In the genomic region with DNA sequence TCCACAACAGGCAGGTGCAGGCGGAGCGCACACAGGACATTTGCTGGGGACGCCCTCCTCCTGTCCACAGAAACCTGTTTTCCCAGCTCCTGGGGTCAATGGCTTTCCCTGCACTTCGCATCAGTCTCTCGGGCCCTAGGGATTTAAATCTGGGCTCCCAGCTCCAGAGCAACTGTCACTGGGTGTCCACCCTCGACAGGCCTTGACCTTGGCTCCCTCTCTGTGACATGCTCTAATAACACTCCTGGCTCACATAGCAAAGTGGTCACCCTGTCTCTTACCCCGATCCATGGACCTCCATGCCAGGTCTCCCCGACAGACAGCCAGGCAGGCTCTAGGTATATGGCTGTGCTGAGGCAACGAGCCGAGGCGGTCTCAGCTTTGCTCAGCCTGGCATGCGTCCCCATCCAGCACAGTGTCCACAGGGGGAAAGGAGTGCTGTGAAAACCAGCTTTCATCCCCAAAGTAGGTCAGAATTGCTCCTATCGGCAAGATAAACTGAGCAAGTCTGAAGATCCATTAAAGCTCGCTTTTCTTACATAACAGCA, we compare ENCODE assay signal across 23 cellular contexts.
"Had no signal": no experiment of that assay in that cellular context is flagged by ENCODE, and none has a peak within 500 bp of the region (broad histone marks: within the 10 kb centered on the region; RNA-seq: fewer than 3 reads in every experiment).

No MANE protein-coding gene starts in this region.

- H3K9me3 ChIP-seq: adrenal gland, ascending aorta, mucosa of descending colon, vagina had no signal

- H3K4me1 Mint-ChIP-seq: central memory CD8-positive, alpha-beta T cell had no signal

- H3K27ac Mint-ChIP-seq: activated CD8-positive, alpha-beta T cell treated with anti-CD3 and anti-CD28 coated beads, Interleukin-2, amount 10 ng/mL, durations not matched to agents 7 days and 5 days; activated naive CD8-positive, alpha-beta T cell; activated T-helper 2 cell treated with anti-CD3 and anti-CD28 coated beads, Interferon-gamma antibody, Interleukin-2, Interleukin-4, amounts not matched to agents 10 μg/mL and 5 μg/mL and 100 μg/mL, durations not matched to agents 14 hours and 24 hours and 36 hours; stimulated activated memory B cell treated with anti-CD40 and anti-IgM and Interleukin-4, amounts not matched to agents 10 μg/mL and 1 μg/mL and 100 μg/mL, for 72 hours had no signal

- H3K36me3 Mint-ChIP-seq: activated naive CD8-positive, alpha-beta T cell had no signal

- H3K4me3 ChIP-seq: adrenal gland, ascending aorta, mucosa of descending colon, vagina had no signal

- DNase-seq: activated CD4-positive, alpha-beta T cell treated with anti-CD3 and anti-CD28 coated beads for 1 hour; activated CD4-positive, alpha-beta T cell treated with anti-CD3 and anti-CD28 coated beads, Interleukin-2, amount 50 U/mL, for 1 hour; activated CD8-positive, alpha-beta T cell treated with anti-CD3 and anti-CD28 coated beads, Interleukin-2, amount 10 ng/mL, durations not matched to agents 7 days and 5 days; activated naive CD4-positive, alpha-beta T cell; activated T-cell treated with anti-CD3 and anti-CD28 coated beads, Interleukin-2, amount 50 U/mL, for 4 hours; foreskin fibroblast; kidney; mammary epithelial cell; mucosa of descending colon; occipital lobe; retina; stimulated activated CD4-positive, alpha-beta T cell treated with anti-CD3 and anti-CD28 coated beads, Interleukin-12 subunit alpha, Interleukin-12 subunit beta, amount 100 ng/mL, for 4 hours; T-helper 9 cell; trophoblast cell had no signal

- H3K9me3 Mint-ChIP-seq: activated T-cell treated with anti-CD3 and anti-CD28 coated beads, Interleukin-2, amount 50 U/mL, for 4 hours; activated T-helper 2 cell treated with anti-CD3 and anti-CD28 coated beads, Interferon-gamma antibody, Interleukin-2, Interleukin-4, amounts not matched to agents 10 μg/mL and 5 μg/mL and 100 μg/mL, durations not matched to agents 14 hours and 24 hours and 36 hours; neural crest cell had no signal

- ATAC-seq: activated CD8-positive, alpha-beta T cell treated with anti-CD3 and anti-CD28 coated beads, Interleukin-2, amount 10 ng/mL, durations not matched to agents 7 days and 5 days; activated T-cell treated with anti-CD3 and anti-CD28 coated beads, Interleukin-2, amount 50 U/mL, for 4 hours; left lobe of liver; mucosa of descending colon; stimulated activated memory B cell treated with anti-CD40 and anti-IgM and Interleukin-4, amounts not matched to agents 10 μg/mL and 1 μg/mL and 100 μg/mL, for 72 hours had no signal

- H3K27ac ChIP-seq: adrenal gland, ascending aorta, vagina had no signal

- H3K27me3 ChIP-seq: adrenal gland, ascending aorta, vagina had no signal

- H3K4me3 Mint-ChIP-seq: activated CD8-positive, alpha-beta T cell treated with anti-CD3 and anti-CD28 coated beads, Interleukin-2, amount 10 ng/mL, durations not matched to agents 7 days and 5 days; activated naive CD8-positive, alpha-beta T cell; activated T-cell treated with anti-CD3 and anti-CD28 coated beads, Interleukin-2, amount 50 U/mL, for 4 hours; central memory CD8-positive, alpha-beta T cell; neural crest cell; stimulated activated memory B cell treated with anti-CD40 and anti-IgM and Interleukin-4, amounts not matched to agents 10 μg/mL and 1 μg/mL and 100 μg/mL, for 72 hours had no signal

- H3K4me1 ChIP-seq: ascending aorta, vagina had no signal

- H3K36me3 ChIP-seq: vagina had no signal

- H3K27me3 Mint-ChIP-seq: stimulated activated memory B cell treated with anti-CD40 and anti-IgM and Interleukin-4, amounts not matched to agents 10 μg/mL and 1 μg/mL and 100 μg/mL, for 72 hours had no signal
